18 cellular contexts compared by ENCODE assay signal in the genomic region with DNA sequence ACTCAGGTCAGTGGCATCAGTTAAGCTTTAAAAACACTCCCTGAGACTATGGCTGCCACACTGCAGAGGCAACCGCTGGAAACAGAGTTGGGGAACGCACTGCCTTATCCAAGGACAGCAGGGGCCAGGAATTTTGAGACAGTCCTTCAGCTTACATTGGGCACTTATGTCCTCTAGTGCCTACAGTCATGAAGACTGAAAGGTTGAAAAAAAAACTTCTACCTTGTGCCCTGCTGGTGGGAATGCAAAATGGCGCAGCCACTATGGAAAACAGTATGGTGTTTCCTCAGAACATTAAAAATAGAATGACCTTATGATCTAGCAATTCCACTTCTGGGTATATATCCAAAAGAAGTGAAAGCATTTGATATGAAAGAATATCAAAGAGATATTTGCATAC. TPM values are rescaled to one million over a fixed set of nuclear protein-coding genes. Genes with fewer than 3 reads are reported as not detected.
A peak's percentile ranks its signal among the peaks of the same experiment; 100 is the strongest.
DNase-seq lines count a peak whose midpoint lies in the region; TF ChIP-seq lines count a peak whose summit lies in the region.
"Had no signal": no experiment of that assay in that cellular context is flagged by ENCODE, and none has a peak within 500 bp of the region (broad histone marks: within the 10 kb centered on the region; RNA-seq: fewer than 3 reads in every experiment).

No MANE protein-coding gene starts in this region.

- H3K9ac ChIP-seq in mesendoderm (ENCODE audit: low read length) = no peak overlapping the region
- H3K9ac ChIP-seq: BLaER1 had no signal

- no peak overlapping the region for H3K4me2 ChIP-seq in mesendoderm (ENCODE audit: low read length)
- H3K4me2 ChIP-seq: BLaER1 had no signal

- H3K4me1 ChIP-seq in ACC112 (ENCODE audit: control insufficient read depth, insufficient read depth, low read length, unreplicated experiment) (peaks cover 75% of the 10 kb centered on the region), mesendoderm (ENCODE audit: control insufficient read depth, low read depth, low read length) (peaks cover 31% of the 10 kb centered on the region)
- H3K4me1 ChIP-seq: colonic mucosa had no signal

- H3K27me3 ChIP-seq in ACC112 (ENCODE audit: insufficient read depth, low read length) = no peaks in the 10 kb centered on the region
- no peaks in the 10 kb centered on the region for H3K27me3 ChIP-seq in dorsolateral prefrontal cortex
- no peaks in the 10 kb centered on the region for H3K27me3 ChIP-seq in mesendoderm (ENCODE audit: insufficient read depth, low read length, poor library complexity)
- H3K27me3 ChIP-seq: BLaER1, colonic mucosa had no signal

- peak overlapping the region; percentile 16 for H2BK120ac ChIP-seq in mesendoderm (ENCODE audit: low read depth, low read length)

- intact Hi-C loops in dorsolateral prefrontal cortex (cut with DNase I) = no loop called here

- TF ChIP-seq CTCF in HFF-Myc (IDR thresholded peaks at IDR 0.05; ENCODE audit: low read depth, low read length, missing control alignments) = peak; percentile 24
- TF ChIP-seq CTCF in dorsolateral prefrontal cortex (IDR thresholded peaks at IDR 0.05 in 54 of 56, conservative IDR thresholded peaks at IDR 0.05 in 2 of 56; ENCODE audit: low read depth in 1 of 56, partially characterized antibody in 56 of 56) = peak in 2 of 56 donors; percentile 13 to 18

- no peak overlapping the region for H3K23ac ChIP-seq in mesendoderm (ENCODE audit: low read length)

- no peak overlapping the region for H2BK5ac ChIP-seq in mesendoderm (ENCODE audit: low read length)

- no peak overlapping the region for H2AFZ ChIP-seq in ACC112 (ENCODE audit: low read length, unreplicated experiment)

- H3K56ac ChIP-seq in mesendoderm (ENCODE audit: low read length) = peak overlapping the region; percentile 4

- H4K8ac ChIP-seq in mesendoderm (ENCODE audit: low read depth, low read length) = no peak overlapping the region

- H3K18ac ChIP-seq in mesendoderm (ENCODE audit: low read length) = peak overlapping the region; percentile 72

- H2BK15ac ChIP-seq in mesendoderm (replicated peaks; ENCODE audit: low read depth) = no peak overlapping the region

- no peaks in the 10 kb centered on the region for H3K79me2 ChIP-seq in ACC112 (ENCODE audit: control insufficient read depth, insufficient read depth, low read length, unreplicated experiment)
- H3K79me2 ChIP-seq in mesendoderm (ENCODE audit: control insufficient read depth, insufficient read depth, low read length) = no peaks in the 10 kb centered on the region

- H3K79me1 ChIP-seq in mesendoderm (ENCODE audit: low read length) = no peaks in the 10 kb centered on the region

- no peak overlapping the region for H3K4me3 ChIP-seq in ACC112 (ENCODE audit: low read depth, low read length)
- H3K4me3 ChIP-seq in HFF-Myc (replicated peaks; ENCODE audit: low read depth, low read length) = no peak overlapping the region
- no peak overlapping the region for H3K4me3 ChIP-seq in dorsolateral prefrontal cortex
- H3K4me3 ChIP-seq in mesendoderm (ENCODE audit: low read length) = no peak overlapping the region
- H3K4me3 ChIP-seq: BLaER1, colonic mucosa had no signal

- H3K4ac ChIP-seq in mesendoderm (ENCODE audit: low read depth, low read length) = peak overlapping the region; percentile 75

- no peak overlapping the region for H2AK5ac ChIP-seq in mesendoderm (ENCODE audit: low read length)

- H3K36me3 ChIP-seq in ACC112 (ENCODE audit: insufficient read depth, low read length) (no peaks in the 10 kb centered on the region), mesendoderm (ENCODE audit: control insufficient read depth, insufficient read depth, low read length) (no peaks in the 10 kb centered on the region)
- H3K36me3 ChIP-seq: BLaER1, colonic mucosa had no signal

- peak overlapping the region; percentile 87 for H3K27ac ChIP-seq in ACC112 (ENCODE audit: low read depth, low read length)
- H3K27ac ChIP-seq in dorsolateral prefrontal cortex = peak overlapping the region in 42 of 59 donors; percentile 0 to 93 (median 62)
- peak overlapping the region; percentile 56 for H3K27ac ChIP-seq in mesendoderm (ENCODE audit: low read depth, low read length)
- H3K27ac ChIP-seq: BLaER1, colonic mucosa had no signal

- DNase-seq in HFF-Myc (ENCODE audit: extremely low read depth, low read depth) (no peak), dorsolateral prefrontal cortex (no peak), mesendoderm (peak; percentile 82), NCI-H1694 treated with DMSO at 0.1 percent for 48 hours (lab: John Stamatoyannopoulos, UW) (no peak), NCI-H1417 treated with DMSO at 0.1 percent for 48 hours (lab: John Stamatoyannopoulos, UW) (no peak), SIG-M5 (lab: John Stamatoyannopoulos, UW) (no peak), NCI-H146 treated with DMSO at 0.1 percent for 48 hours (lab: John Stamatoyannopoulos, UW; ENCODE audit: unreplicated experiment) (no peak)
- DNase-seq: activated CD8-positive, alpha-beta T cell treated with anti-CD3 and anti-CD28 coated beads, Interleukin-2, amount 10 ng/mL, durations not matched to agents 7 days and 5 days; activated naive CD4-positive, alpha-beta T cell treated with anti-CD3 and anti-CD28 coated beads, Interleukin-2, amount 50 U/mL, for 16 hours; colonic mucosa; Kasumi-1; left colon; NCI-H2029; NCI-H69; RPMI8226; T1000 had no signal

- no CpG with 5 or more reads among the region's 3 CpGs for WGBS in mesendoderm (ENCODE audit: extremely low coverage, insufficient coverage, low lambda C conversion rate)

- no peak overlapping the region for H4K5ac ChIP-seq in mesendoderm (ENCODE audit: low read length)

RNA-seq across cellular contexts. Expression of a gene that starts 19.6 kb away (rescaled TPM):
- total RNA-seq in dorsolateral prefrontal cortex = 1,000 to 10,000 TPM in 9 of 120 experiments, 100 to 1,000 TPM in 111; 391 to 1,132 (median 804) TPM
- polyA plus RNA-seq in mesendoderm (2013, experiment 1 of 2) = 17.5 TPM
- 17.2 TPM for polyA plus RNA-seq in mesendoderm (2013, experiment 2 of 2)
